In the genomic region with DNA sequence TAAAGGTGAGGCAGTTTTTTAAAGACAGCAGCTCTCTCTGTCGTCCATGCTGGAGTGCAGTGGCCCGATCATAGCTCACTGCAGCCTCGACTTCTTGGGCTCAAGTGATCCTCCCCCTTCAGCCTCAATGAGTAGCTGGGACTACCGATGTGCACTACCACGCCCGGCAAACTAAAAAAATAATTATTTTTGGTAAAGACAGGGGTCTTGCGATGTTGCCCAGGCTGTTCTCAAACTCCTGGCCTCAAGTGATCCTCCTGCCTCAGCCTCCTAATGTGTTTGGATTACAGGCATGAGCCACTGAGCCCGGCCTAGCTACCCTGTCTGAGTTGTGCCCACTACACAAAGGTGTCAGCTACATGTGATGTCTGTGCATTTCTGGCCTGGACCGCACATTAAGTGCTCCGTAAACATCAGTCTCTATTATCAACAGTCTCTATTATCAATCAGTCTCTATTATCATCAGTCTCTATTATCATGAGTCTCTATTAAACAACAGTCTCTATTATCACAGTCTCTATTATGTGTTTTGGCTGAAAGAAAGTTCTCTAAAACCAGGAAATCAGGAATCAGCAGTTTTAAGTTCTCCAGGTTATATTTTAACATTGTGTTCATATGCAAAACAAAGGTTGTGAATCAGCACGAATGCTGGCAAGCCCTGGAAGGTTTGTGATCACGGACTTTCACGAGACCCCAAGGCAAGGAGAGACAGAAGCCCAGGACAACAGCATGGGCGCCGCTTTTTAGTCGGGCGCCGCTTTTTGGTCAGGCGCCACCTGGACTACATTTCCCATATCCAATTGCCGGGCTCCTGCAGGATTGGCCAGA, we compare ENCODE assay signal across 8 cellular contexts. TPM values are rescaled to one million over a fixed set of nuclear protein-coding genes. Genes with fewer than 3 reads are reported as not detected.
A peak's percentile ranks its signal among the peaks of the same experiment; 100 is the strongest.
DNase-seq lines count a peak whose midpoint lies in the region; ATAC-seq lines count a peak whose summit lies in the region.

No MANE protein-coding gene starts in this region.

- peaks cover 0 to 4% (median 0%) of the 10 kb centered on the region in 5 donors for H3K9me3 ChIP-seq in subcutaneous abdominal adipose tissue (ENCODE audit: control insufficient read depth in 5 of 5, low read length in 5 of 5)

- CTCF ChIA-PET in activated CD4-positive, alpha-beta T cell treated with anti-CD3 and anti-CD28 coated beads for 36 hours (lab: Charles Lee) = interaction anchor here (0.8 to 0.9 kb wide), 3 partner anchors 12 to 427 kb away, joined by 3 to 4 read pairs (median 3); no protein-coding TSS in a partner anchor

- no peaks in the 10 kb centered on the region for H3K9me3 Mint-ChIP-seq in activated CD4-positive, alpha-beta T cell treated with anti-CD3 and anti-CD28 coated beads for 36 hours (ENCODE audit: low read depth)
- no peaks in the 10 kb centered on the region for H3K9me3 Mint-ChIP-seq in activated T-helper 17 cell treated with anti-CD3 and anti-CD28 coated beads, Interleukin-2, amount 50 U/mL, for 72 hours
- no peaks in the 10 kb centered on the region for H3K9me3 Mint-ChIP-seq in immature natural killer cell

- POLR2A ChIA-PET in activated CD4-positive, alpha-beta T cell treated with anti-CD3 and anti-CD28 coated beads for 36 hours (lab: Charles Lee) = no interaction called here

- no peaks in the 10 kb centered on the region for H3K27me3 ChIP-seq in subcutaneous abdominal adipose tissue (ENCODE audit: control insufficient read depth in 5 of 5, insufficient read depth in 4 of 5, low read length in 5 of 5)

- H3K4me1 ChIP-seq in subcutaneous abdominal adipose tissue (ENCODE audit: control insufficient read depth in 5 of 5, insufficient read depth in 5 of 5, low read length in 5 of 5) = peaks cover 0 to 30% (median 23%) of the 10 kb centered on the region in 5 donors

- peak overlapping the region; percentile 72 to 100 (median 96) for H3K4me3 ChIP-seq in subcutaneous abdominal adipose tissue (ENCODE audit: low read depth in 1 of 5, low read length in 5 of 5)

- H3K27me3 Mint-ChIP-seq in activated CD4-positive, alpha-beta T cell treated with anti-CD3 and anti-CD28 coated beads for 36 hours = peaks cover 3% of the 10 kb centered on the region
- H3K27me3 Mint-ChIP-seq in activated T-helper 17 cell treated with anti-CD3 and anti-CD28 coated beads, Interleukin-2, amount 50 U/mL, for 72 hours = peaks cover 2% of the 10 kb centered on the region
- peaks cover 7 to 14% (median 9%) of the 10 kb centered on the region in 3 donors for H3K27me3 Mint-ChIP-seq in immature natural killer cell (ENCODE audit: low read depth in 3 of 3)

- H3K27ac Mint-ChIP-seq in activated CD4-positive, alpha-beta T cell treated with anti-CD3 and anti-CD28 coated beads for 36 hours = peak overlapping the region; percentile 86
- H3K27ac Mint-ChIP-seq in activated T-helper 17 cell treated with anti-CD3 and anti-CD28 coated beads, Interleukin-2, amount 50 U/mL, for 72 hours = peak overlapping the region; percentile 97
- peak overlapping the region; percentile 76 to 95 (median 92) for H3K27ac Mint-ChIP-seq in immature natural killer cell

- H3K27ac ChIP-seq in subcutaneous abdominal adipose tissue (ENCODE audit: low read depth, low read length) = peak overlapping the region; percentile 69

- peak overlapping the region in 4 of 5 donors; percentile 41 to 94 (median 73) for H3K9ac ChIP-seq in subcutaneous abdominal adipose tissue (ENCODE audit: low read length in 5 of 5)

- peaks cover 13% of the 10 kb centered on the region for H3K4me1 Mint-ChIP-seq in activated CD4-positive, alpha-beta T cell treated with anti-CD3 and anti-CD28 coated beads for 36 hours
- H3K4me1 Mint-ChIP-seq in activated T-helper 17 cell treated with anti-CD3 and anti-CD28 coated beads, Interleukin-2, amount 50 U/mL, for 72 hours = peaks cover 12% of the 10 kb centered on the region
- H3K4me1 Mint-ChIP-seq in immature natural killer cell = peaks cover 18% of the 10 kb centered on the region in 2 donors

- no peak for ATAC-seq in activated CD4-positive, alpha-beta T cell treated with anti-CD3 and anti-CD28 coated beads for 36 hours
- no peak for ATAC-seq in activated T-helper 17 cell treated with anti-CD3 and anti-CD28 coated beads, Interleukin-2, amount 50 U/mL, for 72 hours (replicated peaks)
- ATAC-seq in GM18873 (IDR thresholded peaks at IDR 0.05; ENCODE audit: low FRiP score, unreplicated experiment) = no peak

- no peak for DNase-seq in activated CD4-positive, alpha-beta T cell treated with anti-CD3 and anti-CD28 coated beads for 36 hours
- no peak for DNase-seq in activated CD4-positive, alpha-beta T cell treated with anti-CD3 and anti-CD28 coated beads, Interleukin-2, amount 50 U/mL, for 4 hours
- DNase-seq in immature natural killer cell (no peak), hepatic stellate cell (ENCODE audit: low spot score) (no peak), NCI-H446 treated with DMSO at 0.1 percent for 48 hours (lab: John Stamatoyannopoulos, UW) (no peak)

- no peaks in the 10 kb centered on the region for H3K36me3 ChIP-seq in subcutaneous abdominal adipose tissue (ENCODE audit: control insufficient read depth in 5 of 5, insufficient read depth in 5 of 5, low read length in 5 of 5)

- H3K4me3 Mint-ChIP-seq in activated CD4-positive, alpha-beta T cell treated with anti-CD3 and anti-CD28 coated beads for 36 hours = peak overlapping the region; percentile 79
- peak overlapping the region; percentile 96 for H3K4me3 Mint-ChIP-seq in activated T-helper 17 cell treated with anti-CD3 and anti-CD28 coated beads, Interleukin-2, amount 50 U/mL, for 72 hours
- peak overlapping the region; percentile 87 to 93 (median 92) for H3K4me3 Mint-ChIP-seq in immature natural killer cell

- intact Hi-C loops in activated CD4-positive, alpha-beta T cell treated with anti-CD3 and anti-CD28 coated beads for 36 hours (cut with DNase I, micrococcal nuclease) = loop anchor here (1.0 to 10.0 kb wide), 7 partner anchors 95 to 908 kb away; a partner anchor contains a TSS

- peaks cover 2% of the 10 kb centered on the region for H3K36me3 Mint-ChIP-seq in activated CD4-positive, alpha-beta T cell treated with anti-CD3 and anti-CD28 coated beads for 36 hours (ENCODE audit: low read depth)
- H3K36me3 Mint-ChIP-seq in activated T-helper 17 cell treated with anti-CD3 and anti-CD28 coated beads, Interleukin-2, amount 50 U/mL, for 72 hours (ENCODE audit: low read depth) = no peaks in the 10 kb centered on the region
- H3K36me3 Mint-ChIP-seq in immature natural killer cell = no peaks in the 10 kb centered on the region

RNA-seq across cellular contexts. Expression of a gene that starts 0.7 kb away (rescaled TPM):
- total RNA-seq in activated CD4-positive, alpha-beta T cell treated with anti-CD3 and anti-CD28 coated beads for 36 hours = 10 to 100 TPM; 19.9 to 29.4 TPM
- 10 to 100 TPM in 1 of 2 donors, 1 to 10 TPM in 1; 9.4 to 16.5 TPM for total RNA-seq in activated T-helper 17 cell treated with anti-CD3 and anti-CD28 coated beads, Interleukin-2, amount 50 U/mL, for 72 hours
- 10 to 100 TPM in 2 of 3 donors, 1 to 10 TPM in 1; 9.0 to 13.9 (median 12.3) TPM for polyA plus RNA-seq in immature natural killer cell
